In the genomic region with DNA sequence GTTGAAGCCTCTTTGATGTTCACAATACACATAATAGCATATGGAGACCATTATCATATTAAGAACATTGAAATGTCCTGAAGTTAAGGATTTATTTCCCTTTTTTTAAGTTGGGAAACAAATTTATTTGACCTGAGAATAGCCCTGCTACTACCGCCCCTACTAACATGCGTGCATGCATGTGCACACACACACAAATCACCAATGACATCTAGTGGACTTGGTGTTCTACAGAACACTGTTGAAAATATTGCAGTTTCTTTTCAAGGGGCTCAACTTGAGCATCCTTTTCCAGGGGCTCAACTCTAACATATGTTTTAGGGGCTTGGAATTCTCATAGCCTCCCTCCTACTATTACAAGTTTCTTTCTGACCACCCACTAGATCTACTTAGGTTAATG, we compare ENCODE assay signal across 20 cellular contexts.
DNase-seq lines count a peak whose midpoint lies in the region; ATAC-seq, FAIRE-seq and TF ChIP-seq lines count a peak whose summit lies in the region.
"Had no signal": no experiment of that assay in that cellular context is flagged by ENCODE, and none has a peak within 500 bp of the region (broad histone marks: within the 10 kb centered on the region; RNA-seq: fewer than 3 reads in every experiment).

No MANE protein-coding gene starts in this region.

- no peaks in the 10 kb centered on the region for H3K36me3 ChIP-seq in A673 (ENCODE audit: insufficient read depth, low read length, poor library complexity, severe bottlenecking)

- ATAC-seq in HG02678 (IDR thresholded peaks at IDR 0.05; ENCODE audit: unreplicated experiment): no peak
- no peak for ATAC-seq in HG03045 (IDR thresholded peaks at IDR 0.05; ENCODE audit: unreplicated experiment)
- ATAC-seq: A549, Panc1 had no signal

- no peaks in the 10 kb centered on the region for H3K27me3 Mint-ChIP-seq in activated CD4-positive, alpha-beta memory T cell treated with anti-CD3 and anti-CD28 coated beads, Interleukin-2, amount 10 ng/mL, durations not matched to agents 7 days and 5 days
- H3K27me3 Mint-ChIP-seq: IgD-negative memory B cell had no signal

- intact Hi-C loops in A673 (cut with micrococcal nuclease; ENCODE audit: unreplicated experiment): loop anchor here (5.0 kb wide), 1 partner anchor 66 kb away; no protein-coding TSS in a partner anchor

- no peaks in the 10 kb centered on the region for H3K36me3 Mint-ChIP-seq in activated CD4-positive, alpha-beta memory T cell treated with anti-CD3 and anti-CD28 coated beads, Interleukin-2, amount 10 ng/mL, durations not matched to agents 7 days and 5 days (ENCODE audit: low read depth)
- H3K36me3 Mint-ChIP-seq: IgD-negative memory B cell had no signal

- no peak overlapping the region for H3K4me3 ChIP-seq in A673 (ENCODE audit: low read depth, low read length, poor library complexity, severe bottlenecking)
- H3K4me3 ChIP-seq in cardiac fibroblast (replicated peaks in 1 of 2; ENCODE audit: low read depth in 2 of 2, low read length in 2 of 2): no peak overlapping the region
- H3K4me3 ChIP-seq: A549 had no signal

- H3K9me3 ChIP-seq in A673 (ENCODE audit: low read depth, low read length, poor library complexity, severe bottlenecking): no peaks in the 10 kb centered on the region
- H3K9me3 ChIP-seq: A549 had no signal

- peak; percentile 20 for FAIRE-seq in HTR-8/SVneo (lab: Jason Lieb, UNC)
- FAIRE-seq: GM12891, GM18507 had no signal

- BruUV-seq in A673 (replicated peaks; lab: Mats Ljungman, UMichigan): no TSS peak

- POLR2A ChIA-PET in A673 (lab: Charles Lee; ENCODE audit: low non-redundant PET): no interaction called here
- POLR2A ChIA-PET in activated CD4-positive, alpha-beta memory T cell treated with anti-CD3 and anti-CD28 coated beads, Interleukin-2, amount 10 ng/mL, durations not matched to agents 7 days and 5 days (lab: Charles Lee): no interaction called here

- H3K4me3 Mint-ChIP-seq in activated CD4-positive, alpha-beta memory T cell treated with anti-CD3 and anti-CD28 coated beads, Interleukin-2, amount 10 ng/mL, durations not matched to agents 7 days and 5 days: no peak overlapping the region
- H3K4me3 Mint-ChIP-seq: IgD-negative memory B cell had no signal

- TF ChIP-seq CTCF in A673 (conservative IDR thresholded peaks at IDR 0.05; ENCODE audit: low read depth, low read length) (peak; percentile 34), cardiac fibroblast (IDR thresholded peaks at IDR 0.05; ENCODE audit: low read depth, low read length) (peak; percentile 5)

- H3K4me1 ChIP-seq in A673 (ENCODE audit: insufficient read depth, low read length, poor library complexity, severe bottlenecking): peaks cover 31% of the 10 kb centered on the region

- CTCF ChIA-PET in A673 (lab: Charles Lee): interaction anchor here (1.2 kb wide), 1 partner anchor 434 kb away, joined by 3 read pairs; no protein-coding TSS in a partner anchor
- CTCF ChIA-PET in activated CD4-positive, alpha-beta memory T cell treated with anti-CD3 and anti-CD28 coated beads, Interleukin-2, amount 10 ng/mL, durations not matched to agents 7 days and 5 days (lab: Charles Lee): no interaction called here

- DNase-seq in A673 (ENCODE audit: low spot score) (no peak), HTR-8/SVneo (ENCODE audit: insufficient read length, low spot score) (no peak), cardiac fibroblast (ENCODE audit: low read depth in 2 of 2) (peak in 1 of 2 donors; percentile 32), left kidney (ENCODE audit: low read depth, low spot score) (peak; percentile 10), superior temporal gyrus (ENCODE audit: extremely low spot score) (no peak)
- DNase-seq in activated CD4-positive, alpha-beta memory T cell treated with anti-CD3 and anti-CD28 coated beads, Interleukin-2, amount 10 ng/mL, durations not matched to agents 7 days and 5 days: no peak
- DNase-seq: AML-193, COR-L47, GF-D8, HCEC 1CT, NCI-H1105, NCI-H1694, NCI-H510A treated with DMSO at 0.1 percent for 48 hours had no signal

- no peak overlapping the region for H3K27ac Mint-ChIP-seq in activated CD4-positive, alpha-beta memory T cell treated with anti-CD3 and anti-CD28 coated beads, Interleukin-2, amount 10 ng/mL, durations not matched to agents 7 days and 5 days

- no peak overlapping the region for H3K27ac ChIP-seq in A673 (ENCODE audit: low read depth, low read length, poor library complexity, severe bottlenecking)
- H3K27ac ChIP-seq: A549 had no signal

- H3K27me3 ChIP-seq in A673 (replicated peaks; ENCODE audit: insufficient read depth, low read depth, low read length, poor library complexity): no peaks in the 10 kb centered on the region

- H3K4me1 Mint-ChIP-seq in activated CD4-positive, alpha-beta memory T cell treated with anti-CD3 and anti-CD28 coated beads, Interleukin-2, amount 10 ng/mL, durations not matched to agents 7 days and 5 days: no peaks in the 10 kb centered on the region
- H3K4me1 Mint-ChIP-seq: IgD-negative memory B cell had no signal

- no peaks in the 10 kb centered on the region for H3K9me3 Mint-ChIP-seq in activated CD4-positive, alpha-beta memory T cell treated with anti-CD3 and anti-CD28 coated beads, Interleukin-2, amount 10 ng/mL, durations not matched to agents 7 days and 5 days
